2 cellular contexts compared by ENCODE assay signal in the genomic region with DNA sequence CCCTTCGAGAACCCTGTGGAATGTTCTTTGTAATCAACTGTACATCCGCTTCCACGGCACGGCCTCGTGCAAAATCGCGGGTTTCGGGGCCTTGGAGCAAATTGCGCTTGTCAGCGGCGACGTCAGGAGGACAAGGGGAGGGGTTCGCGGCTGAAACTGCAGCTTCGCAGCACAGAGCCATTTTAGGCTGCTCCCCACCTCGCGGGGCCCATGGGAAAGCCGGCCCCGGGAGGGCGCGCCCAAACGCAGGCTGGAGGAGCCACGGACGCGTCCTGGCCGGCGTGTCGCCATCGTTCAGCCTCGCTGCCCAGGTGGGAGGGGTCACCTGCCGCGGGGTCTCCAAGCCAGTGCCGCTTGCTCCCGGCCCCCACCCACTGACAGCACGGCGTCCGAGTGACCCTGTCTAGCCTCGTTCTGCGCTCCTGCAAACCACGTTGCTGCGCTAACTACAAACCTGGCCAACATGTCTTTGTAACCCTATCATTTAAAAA.
A peak's percentile ranks its signal among the peaks of the same experiment; 100 is the strongest.
TF ChIP-seq lines count a peak whose summit lies in the region.

No MANE protein-coding gene starts in this region.

TF ChIP-seq in liver, 16 proteins besides CTCF, POLR2A, EP300 and RAD21:
- no peak for TF ChIP-seq HNF4A (conservative IDR thresholded peaks at IDR 0.05)
- TF ChIP-seq, protein P1, sequence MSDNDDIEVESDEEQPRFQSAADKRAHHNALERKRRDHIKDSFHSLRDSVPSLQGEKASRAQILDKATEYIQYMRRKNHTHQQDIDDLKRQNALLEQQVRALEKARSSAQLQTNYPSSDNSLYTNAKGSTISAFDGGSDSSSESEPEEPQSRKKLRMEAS (IDR thresholded peaks at IDR 0.05): peak; percentile 73

TF ChIP-seq in HepG2, 621 proteins besides CTCF, POLR2A, EP300 and RAD21:
- TF ChIP-seq ZBTB38 (CRISPR knock-in tag; IDR thresholded peaks at IDR 0.05) (no peak), RFXANK (CRISPR knock-in tag; IDR thresholded peaks at IDR 0.05) (no peak), ZMYM3 (CRISPR knock-in tag; IDR thresholded peaks at IDR 0.05) (no peak)
